Comparison of ENCODE assay signal across 9 cellular contexts in the genomic region with DNA sequence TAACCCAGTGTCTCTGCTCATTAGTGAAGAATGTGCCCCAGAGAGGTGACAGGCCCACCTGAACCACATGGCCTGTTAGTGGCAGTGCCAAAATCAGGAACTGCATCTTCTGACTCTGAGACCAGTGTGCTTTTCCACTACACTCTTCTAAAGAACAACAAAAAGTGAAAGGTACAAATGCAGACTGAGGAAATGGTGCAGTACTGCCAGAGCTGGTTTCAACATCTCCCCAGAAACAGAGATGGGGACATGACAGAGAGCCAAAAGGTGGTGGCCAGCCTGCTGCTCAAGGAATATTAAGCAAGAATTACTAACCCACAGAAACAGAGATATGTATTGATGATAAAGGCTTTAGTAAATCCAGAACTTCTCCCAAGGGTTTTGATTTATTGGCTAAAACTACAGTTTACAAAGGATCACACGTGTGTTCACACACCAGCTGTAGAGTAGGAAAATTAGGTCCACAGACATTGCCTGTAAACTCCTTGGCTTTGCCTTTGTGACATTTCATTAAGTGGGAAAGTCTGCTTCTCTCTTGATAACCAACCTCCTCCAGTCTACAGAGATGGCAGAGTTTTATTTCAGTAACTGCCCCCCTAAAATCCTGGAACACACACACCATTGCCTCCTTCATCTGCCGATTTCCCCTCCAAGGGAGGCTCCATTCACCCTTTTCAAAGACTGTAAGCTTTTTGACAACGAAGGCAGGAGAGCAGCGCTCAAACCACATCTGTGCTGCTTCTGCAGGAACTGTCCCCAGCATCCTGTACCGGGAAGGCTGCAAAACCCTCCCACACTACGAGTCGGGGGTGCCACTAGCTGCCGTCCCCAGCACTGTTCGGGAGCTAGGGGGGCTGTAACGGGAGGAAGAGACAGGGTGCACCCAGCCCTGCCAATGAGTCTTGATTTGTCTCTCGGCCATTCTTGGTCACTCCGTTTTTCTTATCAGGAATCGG. TPM values are rescaled to one million over a fixed set of nuclear protein-coding genes. Genes with fewer than 3 reads are reported as not detected.
DNase-seq lines count a peak whose midpoint lies in the region; ATAC-seq, FAIRE-seq and TF ChIP-seq lines count a peak whose summit lies in the region.
"Had no signal": no experiment of that assay in that cellular context is flagged by ENCODE, and none has a peak within 500 bp of the region (broad histone marks: within the 10 kb centered on the region; RNA-seq: fewer than 3 reads in every experiment).

No MANE protein-coding gene starts in this region.

- DNase-seq in neural progenitor cell (ENCODE audit: low spot score): no peak
- DNase-seq in testis: no peak
- no peak for DNase-seq in kidney
- no peak for DNase-seq in KG1 (lab: John Stamatoyannopoulos, UW)
- no peak for DNase-seq in activated gamma-delta T cell treated with Interleukin-2 at 50 U/mL for 16 hours
- DNase-seq: heart left ventricle had no signal

- no peaks in the 10 kb centered on the region for H3K27me3 ChIP-seq in Loucy (ENCODE audit: insufficient read depth, low read length, poor library complexity, severe bottlenecking)
- H3K27me3 ChIP-seq in neural progenitor cell: no peaks in the 10 kb centered on the region
- no peaks in the 10 kb centered on the region for H3K27me3 ChIP-seq in testis
- H3K27me3 ChIP-seq: heart left ventricle had no signal

- H3K27ac ChIP-seq in neural progenitor cell: no peak overlapping the region
- H3K27ac ChIP-seq in testis: no peak overlapping the region
- H3K27ac ChIP-seq in kidney (ENCODE audit: low read depth in 2 of 2, low read length in 2 of 2): no peak overlapping the region

- H3K79me2 ChIP-seq in Loucy (ENCODE audit: insufficient read depth, low read length): no peaks in the 10 kb centered on the region
- no peaks in the 10 kb centered on the region for H3K79me2 ChIP-seq in neural progenitor cell (ENCODE audit: low read depth)

- H3F3A ChIP-seq in Loucy (ENCODE audit: low read depth) (no peaks in the 10 kb centered on the region), neural progenitor cell (ENCODE audit: low read depth) (peaks cover 18% of the 10 kb centered on the region)

- intact Hi-C loops in testis (cut with DNase I; ENCODE audit: low total_unique reads): no loop called here
- intact Hi-C loops in kidney (cut with DNase I): no loop called here

- H3K9me2 ChIP-seq in Loucy (replicated peaks; ENCODE audit: low read depth, low read length): no peaks in the 10 kb centered on the region

- H3K9me3 ChIP-seq in Loucy (ENCODE audit: insufficient read depth, low read depth, low read length) (no peaks in the 10 kb centered on the region), neural progenitor cell (ENCODE audit: low read depth) (no peaks in the 10 kb centered on the region), testis (no peaks in the 10 kb centered on the region), kidney (ENCODE audit: control insufficient read depth in 1 of 2, low read length in 2 of 2) (no peaks in the 10 kb centered on the region)
- H3K9me3 ChIP-seq: heart left ventricle had no signal

- H3K4me2 ChIP-seq in Loucy (ENCODE audit: low read depth, low read length, poor library complexity, severe bottlenecking) (peak overlapping the region; percentile 68), neural progenitor cell (no peak overlapping the region)

- H3K4me1 Mint-ChIP-seq in neural progenitor cell: peaks cover 15% of the 10 kb centered on the region

- no peaks in the 10 kb centered on the region for H3K27me3 Mint-ChIP-seq in neural progenitor cell (ENCODE audit: insufficient read depth, low read depth)

- no peak overlapping the region for H3K4me3 ChIP-seq in Loucy (ENCODE audit: low read length, poor library complexity, severe bottlenecking)
- no peak overlapping the region for H3K4me3 ChIP-seq in neural progenitor cell
- no peak overlapping the region for H3K4me3 ChIP-seq in testis
- H3K4me3 ChIP-seq in kidney (ENCODE audit: low read length in 2 of 2): no peak overlapping the region
- H3K4me3 ChIP-seq: heart left ventricle had no signal

- H3K27ac Mint-ChIP-seq in neural progenitor cell: peak overlapping the region; percentile 30

- H3K4me3 Mint-ChIP-seq in neural progenitor cell: no peak overlapping the region

- no peaks in the 10 kb centered on the region for H3K36me3 Mint-ChIP-seq in neural progenitor cell

- H3K9ac ChIP-seq in Loucy (ENCODE audit: low read depth, low read length, poor library complexity, severe bottlenecking) (no peak overlapping the region), neural progenitor cell (no peak overlapping the region), kidney (ENCODE audit: low read length in 2 of 2) (no peak overlapping the region)

- no peaks in the 10 kb centered on the region for H3K36me3 ChIP-seq in Loucy (ENCODE audit: insufficient read depth, low read length)
- no peaks in the 10 kb centered on the region for H3K36me3 ChIP-seq in neural progenitor cell
- no peaks in the 10 kb centered on the region for H3K36me3 ChIP-seq in testis (ENCODE audit: low read depth, missing control alignments)
- H3K36me3 ChIP-seq in kidney (ENCODE audit: control insufficient read depth in 1 of 2, insufficient read depth in 2 of 2, low read length in 2 of 2): no peaks in the 10 kb centered on the region
- H3K36me3 ChIP-seq: heart left ventricle had no signal

- no peak for FAIRE-seq in kidney (lab: Jason Lieb, UNC)

- H4K20me1 ChIP-seq in Loucy (ENCODE audit: insufficient read depth, low read length, poor library complexity, severe bottlenecking) (no peaks in the 10 kb centered on the region), neural progenitor cell (ENCODE audit: low read depth) (no peaks in the 10 kb centered on the region)

- no peaks in the 10 kb centered on the region for H3K9me3 Mint-ChIP-seq in neural progenitor cell

- TF ChIP-seq CTCF in Loucy (conservative IDR thresholded peaks at IDR 0.05; ENCODE audit: low read length) (no peak), neural progenitor cell (IDR thresholded peaks at IDR 0.05) (no peak), testis (IDR thresholded peaks at IDR 0.05) (no peak), kidney (IDR thresholded peaks at IDR 0.05; ENCODE audit: borderline replicate concordance, extremely low read depth, insufficient read depth) (no peak)

- ATAC-seq in GM19025 (IDR thresholded peaks at IDR 0.05; ENCODE audit: low read depth, unreplicated experiment) (peak; percentile 52), HG02623 (IDR thresholded peaks at IDR 0.05; ENCODE audit: unreplicated experiment) (peak; percentile 62)

- WGBS in testis, 2 donors: 80 to 85% methylated on average over 13 of the region's 13 CpGs

- H3K4me1 ChIP-seq in Loucy (ENCODE audit: insufficient read depth, low read length, poor library complexity, severe bottlenecking): peaks cover 39% of the 10 kb centered on the region
- peaks cover 10% of the 10 kb centered on the region for H3K4me1 ChIP-seq in neural progenitor cell
- peaks cover 3% of the 10 kb centered on the region for H3K4me1 ChIP-seq in testis
- peaks cover 0 to 2% of the 10 kb centered on the region in 2 donors for H3K4me1 ChIP-seq in kidney (ENCODE audit: control insufficient read depth in 1 of 2, insufficient read depth in 1 of 2, low read depth in 1 of 2, low read length in 2 of 2)

- H2AFZ ChIP-seq in Loucy (ENCODE audit: low read length) (peak overlapping the region; percentile 3; the same call in 1 of the 2 replicates), neural progenitor cell (replicated peaks) (no peak overlapping the region)

- no peak for TF ChIP-seq POLR2A in testis (IDR thresholded peaks at IDR 0.05)

RNA-seq across cellular contexts. Expression of a gene that starts 29.8 kb away (rescaled TPM):
- total RNA-seq in neural progenitor cell (ENCODE audit: low replicate concordance) (12.8 and 15.5 TPM in 2 replicates), testis (10 to 100 TPM; 55.0 to 59.4 TPM), kidney (11.7 TPM)
- polyA plus RNA-seq in testis (ENCODE audit: insufficient read depth, low read depth, low replicate concordance) (31.8 TPM), kidney (ENCODE audit: insufficient read depth, low read depth, low replicate concordance) (16.8 TPM)
